In genomic region chr7:150381785-150382122, GRCh38 we compare ENCODE assay signal across 1 cellular context.
TF ChIP-seq lines count a peak whose summit lies in the region.

No MANE protein-coding gene starts in this region.

TF ChIP-seq in neural cell, 6 proteins besides CTCF, POLR2A, EP300 and RAD21 (continued from another document):
- TF ChIP-seq REST (IDR thresholded peaks at IDR 0.05; ENCODE audit: borderline replicate concordance), result no peak
- TF ChIP-seq MXI1 (conservative IDR thresholded peaks at IDR 0.05; ENCODE audit: poor library complexity, severe bottlenecking), result no peak
- TF ChIP-seq TAF1 (IDR thresholded peaks at IDR 0.05; ENCODE audit: low read depth), result no peak
- no peak for TF ChIP-seq EZH2 (IDR thresholded peaks at IDR 0.05; ENCODE audit: borderline replicate concordance, insufficient read depth, low read length, poor library complexity, severe bottlenecking)
- no peak for TF ChIP-seq POLR2AphosphoS5 (IDR thresholded peaks at IDR 0.05)
